ENCODE assay signal across 13 cellular contexts in the genomic region with DNA sequence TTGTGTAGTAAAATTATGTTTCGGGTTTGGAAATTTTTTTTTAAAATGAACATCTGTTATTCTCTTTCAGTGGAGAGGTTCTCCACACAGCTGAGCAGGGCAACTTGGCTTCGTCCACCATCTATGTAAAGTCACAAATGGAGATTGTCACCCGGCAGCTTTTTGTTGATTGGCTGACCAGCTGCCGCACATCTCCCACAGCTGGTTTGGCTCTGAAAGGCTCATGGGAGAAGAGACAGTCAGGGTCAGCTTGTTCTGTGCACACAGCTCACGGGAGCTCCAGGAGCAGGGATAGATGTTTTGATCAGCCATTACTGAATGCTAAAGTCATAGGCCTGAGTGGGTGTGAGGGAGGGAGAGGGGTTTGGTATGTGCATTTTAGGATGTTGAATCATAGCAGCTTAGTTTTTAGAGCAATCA. TPM values are rescaled to one million over a fixed set of nuclear protein-coding genes. Genes with fewer than 3 reads are reported as not detected.
DNase-seq lines count a peak whose midpoint lies in the region; ATAC-seq, FAIRE-seq and TF ChIP-seq lines count a peak whose summit lies in the region.
"Had no signal": no experiment of that assay in that cellular context is flagged by ENCODE, and none has a peak within 500 bp of the region (broad histone marks: within the 10 kb centered on the region; RNA-seq: fewer than 3 reads in every experiment).

No MANE protein-coding gene starts in this region.

- no peak for TF ChIP-seq CTCF in fibroblast of lung (conservative IDR thresholded peaks at IDR 0.05 in 1 of 2, IDR thresholded peaks at IDR 0.05 in 1 of 2; ENCODE audit: low read depth in 1 of 2, low read length in 2 of 2)

- FAIRE-seq in RCC 7860 (lab: Jason Lieb, UNC), result no peak

- no peak overlapping the region for H2AFZ ChIP-seq in fibroblast of lung (ENCODE audit: low read length)

- no peaks in the 10 kb centered on the region for H3K9me3 ChIP-seq in fibroblast of lung (ENCODE audit: control insufficient read depth, insufficient read depth, low read depth, low read length)
- no peaks in the 10 kb centered on the region for H3K9me3 ChIP-seq in HAP-1

- H3K4me1 ChIP-seq in fibroblast of lung (ENCODE audit: control insufficient read depth, extremely low read depth, insufficient read depth, low read length), result peaks cover 26% of the 10 kb centered on the region
- no peaks in the 10 kb centered on the region for H3K4me1 ChIP-seq in HAP-1

- H3K36me3 ChIP-seq in fibroblast of lung (ENCODE audit: control insufficient read depth, insufficient read depth, low read length) (no peaks in the 10 kb centered on the region), HAP-1 (replicated peaks) (no peaks in the 10 kb centered on the region)

- peak overlapping the region; percentile 96 for H3K27ac ChIP-seq in fibroblast of lung (ENCODE audit: insufficient read depth, low read length)

- H4K20me1 ChIP-seq in fibroblast of lung (ENCODE audit: control insufficient read depth, extremely low read depth, insufficient read depth, low read length), result no peaks in the 10 kb centered on the region

- in situ Hi-C loops in ACHN (cut with HindIII; ENCODE audit: low pct_ligation_motif_present, low pct_unique_long_range_greater_than_20kb, low sequenced_read_pairs) (no loop called here), HAP-1 (cut with MboI; ENCODE audit: low sequenced_read_pairs) (no loop called here)

- peak overlapping the region; percentile 52 for H3K9ac ChIP-seq in fibroblast of lung (ENCODE audit: insufficient read depth, low read length)

- H3K79me2 ChIP-seq in fibroblast of lung (ENCODE audit: control insufficient read depth, insufficient read depth, low read length), result no peaks in the 10 kb centered on the region

- ATAC-seq in HG03196 (IDR thresholded peaks at IDR 0.05; ENCODE audit: unreplicated experiment), result no peak

- peak overlapping the region; percentile 73 for H3K4me2 ChIP-seq in fibroblast of lung (ENCODE audit: extremely low read depth, insufficient read depth, low read length)

- H3K27me3 ChIP-seq in fibroblast of lung (ENCODE audit: control insufficient read depth, insufficient read depth, low read length) (no peaks in the 10 kb centered on the region), HAP-1 (ENCODE audit: low read depth) (no peaks in the 10 kb centered on the region)

- DNase-seq in ACHN (peak; percentile 79), RCC 7860 (ENCODE audit: low spot score) (peak; percentile 91), fibroblast of lung (ENCODE audit: low read depth in 2 of 2) (peak; percentile 87 to 96), non-pigmented ciliary epithelial cell (ENCODE audit: low read depth) (peak; percentile 95), HAP-1 (ENCODE audit: low spot score in 2 of 2) (no peak), NCI-H1694 (lab: John Stamatoyannopoulos, UW) (no peak)
- no peak for DNase-seq in stimulated activated CD4-positive, alpha-beta T cell treated with anti-CD3 and anti-CD28 coated beads, Interleukin-4, amount 100 ng/mL, for 1 hour
- DNase-seq: cortex of kidney, immature natural killer cell, NCI-H510A, T-helper 9 cell had no signal

- H3K4me3 ChIP-seq in fibroblast of lung (replicated peaks in 1 of 4; ENCODE audit: control extremely low read depth in 1 of 4, insufficient read depth in 1 of 4, low read depth in 3 of 4, low read length in 4 of 4) (peak overlapping the region in 1 of 4 experiments; percentile 14), HAP-1 (no peak overlapping the region)

RNA-seq across cellular contexts. Expression of gene CCDC80, which starts 12.9 kb away (rescaled TPM):
- total RNA-seq in fibroblast of lung, result 153 and 366 TPM in 2 replicates
- 131 and 526 TPM in 2 replicates for polyA plus RNA-seq in fibroblast of lung
- 362 and 1,849 TPM in 2 replicates for polyA plus RNA-seq in fibroblast of lung (2012)
- polyA minus RNA-seq in fibroblast of lung (ENCODE audit: low replicate concordance), result 162 and 660 TPM in 2 replicates
- total RNA-seq: B cell had no signal

Comparison
In these comparisons a context has a peak if more than half of its experiments do, and no peak if none do; other contexts are left out.
1. DNase-seq: peak in ACHN (single experiment), RCC 7860 (single experiment), fibroblast of lung (2 of 2) and non-pigmented ciliary epithelial cell (single experiment); none in HAP-1 (0 of 2), NCI-H1694 (single experiment) and stimulated activated CD4-positive, alpha-beta T cell treated with anti-CD3 and anti-CD28 coated beads, Interleukin-4, amount 100 ng/mL, for 1 hour (single experiment).